ENCODE assay signal across 29 cellular contexts in the genomic region with DNA sequence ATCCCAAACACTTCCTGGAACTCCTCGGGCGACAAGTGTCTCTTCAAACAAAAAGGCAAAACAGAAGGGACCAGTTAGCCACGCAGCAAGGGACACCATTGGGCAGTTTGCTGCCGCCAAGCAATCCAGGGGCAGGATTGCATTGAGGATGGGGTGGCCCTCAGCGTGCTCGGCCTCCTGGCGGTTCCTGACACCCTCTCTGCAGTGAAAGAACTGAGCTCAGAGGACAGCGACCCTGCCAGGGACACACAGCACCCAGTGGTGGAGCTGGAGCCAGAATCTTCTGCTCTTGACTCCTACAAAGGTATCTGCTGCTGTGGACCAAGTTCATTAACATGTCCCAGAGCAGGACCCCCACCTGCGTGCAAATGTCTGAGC. TPM values are rescaled to one million over a fixed set of nuclear protein-coding genes. Genes with fewer than 3 reads are reported as not detected.
A peak's percentile ranks its signal among the peaks of the same experiment; 100 is the strongest.
DNase-seq lines count a peak whose midpoint lies in the region; ATAC-seq and TF ChIP-seq lines count a peak whose summit lies in the region.
"Had no signal": no experiment of that assay in that cellular context is flagged by ENCODE, and none has a peak within 500 bp of the region (broad histone marks: within the 10 kb centered on the region; RNA-seq: fewer than 3 reads in every experiment).

No MANE protein-coding gene starts in this region.

- DNase-seq in activated naive CD4-positive, alpha-beta T cell treated with anti-CD3 and anti-CD28 coated beads for 36 hours: no peak
- DNase-seq in activated naive CD4-positive, alpha-beta T cell treated with anti-CD3 and anti-CD28 coated beads, Interleukin-2, amount 50 U/mL, for 16 hours: no peak
- DNase-seq in T-helper 17 cell (no peak), mesenchymal stem cell (no peak), spleen (no peak)
- DNase-seq: ACHN; activated CD4-positive, alpha-beta T cell treated with anti-CD3 and anti-CD28 coated beads for 48 hours; BE2C; Caco-2; central memory CD4-positive, alpha-beta T cell; DMS79 treated with DMSO at 0.1 percent for 48 hours; gastrocnemius medialis; GF-D8; H9; KG1; mesendoderm; NCI-H1417; NCI-H446 treated with DMSO at 0.1 percent for 48 hours; stimulated activated CD4-positive, alpha-beta T cell treated with anti-CD3 and anti-CD28 coated beads, Interleukin-2, amount 100 ng/mL, for 24 hours; transverse colon had no signal

- peak overlapping the region; percentile 26 for H2BK15ac ChIP-seq in mesenchymal stem cell (ENCODE audit: low read depth, poor library complexity, severe bottlenecking)

- no peaks in the 10 kb centered on the region for H3K36me3 ChIP-seq in mesenchymal stem cell (ENCODE audit: control insufficient read depth in 1 of 2, insufficient read depth in 2 of 2, low read depth in 1 of 2, low read length in 2 of 2)
- H3K36me3 ChIP-seq in spleen: peaks cover 0 to 9% (median 0%) of the 10 kb centered on the region in 6 donors
- H3K36me3 ChIP-seq: BE2C, MG63, transverse colon had no signal

- H3K36me3 Mint-ChIP-seq in activated naive CD4-positive, alpha-beta T cell treated with anti-CD3 and anti-CD28 coated beads for 36 hours (ENCODE audit: low read depth): peaks cover 4% of the 10 kb centered on the region
- H3K36me3 Mint-ChIP-seq in T-helper 17 cell (ENCODE audit: low read depth): peaks cover 3% of the 10 kb centered on the region

- no peak for TF ChIP-seq POLR2A in spleen (IDR thresholded peaks at IDR 0.05)

- no peak overlapping the region for H2AFZ ChIP-seq in mesenchymal stem cell (ENCODE audit: low read depth, low read length)
- H2AFZ ChIP-seq: hepatocyte had no signal

- H3K9ac ChIP-seq in mesenchymal stem cell (ENCODE audit: low read length): no peak overlapping the region

- H3K27me3 ChIP-seq in mesenchymal stem cell (ENCODE audit: control insufficient read depth in 1 of 2, insufficient read depth in 1 of 2, low read length in 2 of 2) (no peaks in the 10 kb centered on the region), spleen (replicated peaks in 1 of 7) (no peaks in the 10 kb centered on the region)
- H3K27me3 ChIP-seq: BE2C, gastrocnemius medialis, hepatocyte, MG63, transverse colon had no signal

- no peak overlapping the region for H2AK5ac ChIP-seq in mesenchymal stem cell (ENCODE audit: low read length, severe bottlenecking)

- H3K79me1 ChIP-seq in mesenchymal stem cell (replicated peaks; ENCODE audit: low read length, poor library complexity, severe bottlenecking): peaks cover 5% of the 10 kb centered on the region

- H3K23ac ChIP-seq in mesenchymal stem cell (ENCODE audit: low read length in 2 of 2): no peak overlapping the region

- H3K4me3 ChIP-seq in mesenchymal stem cell (ENCODE audit: insufficient read depth in 1 of 2, low read depth in 1 of 2, low read length in 2 of 2): no peak overlapping the region
- no peak overlapping the region for H3K4me3 ChIP-seq in spleen
- H3K4me3 ChIP-seq: gastrocnemius medialis, hepatocyte, MG63, SK-N-MC, smooth muscle cell, transverse colon had no signal

- peak overlapping the region in 1 of 2 experiments; percentile 77 for H3K18ac ChIP-seq in mesenchymal stem cell (ENCODE audit: low read depth in 1 of 2, low read length in 2 of 2)

- peaks cover 58% of the 10 kb centered on the region for H3K4me1 Mint-ChIP-seq in activated naive CD4-positive, alpha-beta T cell treated with anti-CD3 and anti-CD28 coated beads for 36 hours (ENCODE audit: low read depth)
- peaks cover 44% of the 10 kb centered on the region for H3K4me1 Mint-ChIP-seq in T-helper 17 cell

- no peak overlapping the region for H2BK120ac ChIP-seq in mesenchymal stem cell (ENCODE audit: low read depth, low read length)

- CTCF ChIA-PET in activated naive CD4-positive, alpha-beta T cell treated with anti-CD3 and anti-CD28 coated beads for 36 hours (lab: Charles Lee): interaction anchor here (0.7 to 1.1 kb wide), 3 partner anchors 123 to 165 kb away, joined by 3 to 5 read pairs (median 3); no protein-coding TSS in a partner anchor

- H3K4ac ChIP-seq in mesenchymal stem cell (ENCODE audit: low read depth in 1 of 2, low read length in 2 of 2): peak overlapping the region; percentile 13 to 40

- H3K9me3 ChIP-seq in T-helper 17 cell (ENCODE audit: control insufficient read depth, low read length, poor library complexity, severe bottlenecking): no peaks in the 10 kb centered on the region
- no peaks in the 10 kb centered on the region for H3K9me3 ChIP-seq in mesenchymal stem cell (ENCODE audit: control insufficient read depth, low read length)
- no peaks in the 10 kb centered on the region for H3K9me3 ChIP-seq in spleen
- H3K9me3 ChIP-seq: BE2C, Caco-2, gastrocnemius medialis, MG63, transverse colon had no signal

- H3K27ac ChIP-seq in mesenchymal stem cell (ENCODE audit: low read length, poor library complexity, severe bottlenecking) (no peak overlapping the region), spleen (peak overlapping the region in 6 of 8 donors; percentile 2 to 90 (median 82))
- H3K27ac ChIP-seq: SK-N-MC had no signal

- intact Hi-C loops in activated naive CD4-positive, alpha-beta T cell treated with anti-CD3 and anti-CD28 coated beads for 36 hours (cut with micrococcal nuclease): no loop called here
- intact Hi-C loops in spleen (cut with DNase I; ENCODE audit: low total_unique reads): no loop called here

- H2BK12ac ChIP-seq in mesenchymal stem cell (ENCODE audit: low read length in 2 of 2): peak overlapping the region; percentile 17 to 21

- no peaks in the 10 kb centered on the region for H3K9me3 Mint-ChIP-seq in activated naive CD4-positive, alpha-beta T cell treated with anti-CD3 and anti-CD28 coated beads for 36 hours
- H3K9me3 Mint-ChIP-seq: activated T-helper 17 cell treated with anti-CD3 and anti-CD28 coated beads, Interleukin-2, amount 50 U/mL, for 72 hours; dendritic cell treated with granulocyte-macrophage colony-stimulating factor and Interleukin-4, amounts not matched to agents 40 ng/mL and 50 ng/mL, for 4 days; H9 had no signal

- 83% methylated on average over 9 of the region's 9 CpGs for WGBS in mesenchymal stem cell
- 71 to 84% (median 78%) methylated on average over 7 to 9 of the region's 9 CpGs for WGBS in spleen, 5 donors

- peaks cover 45% of the 10 kb centered on the region for H3K4me1 ChIP-seq in mesenchymal stem cell (ENCODE audit: control insufficient read depth, insufficient read depth, low read depth, low read length)
- peaks cover 42 to 77% (median 63%) of the 10 kb centered on the region in 6 donors for H3K4me1 ChIP-seq in spleen

- ATAC-seq in T-helper 17 cell: no peak
- ATAC-seq in GM21526 (IDR thresholded peaks at IDR 0.05; ENCODE audit: low FRiP score, unreplicated experiment): no peak
- ATAC-seq in HG02759 (IDR thresholded peaks at IDR 0.05; ENCODE audit: unreplicated experiment): no peak
- ATAC-seq in HG02840 (IDR thresholded peaks at IDR 0.05; ENCODE audit: low FRiP score, unreplicated experiment): no peak
- ATAC-seq: activated T-helper 17 cell treated with anti-CD3 and anti-CD28 coated beads, Interleukin-2, amount 50 U/mL, for 72 hours had no signal

- peak overlapping the region; percentile 30 for H3K27ac Mint-ChIP-seq in activated naive CD4-positive, alpha-beta T cell treated with anti-CD3 and anti-CD28 coated beads for 36 hours
- H3K27ac Mint-ChIP-seq in T-helper 17 cell: peak overlapping the region; percentile 56
- H3K27ac Mint-ChIP-seq: activated T-helper 17 cell treated with anti-CD3 and anti-CD28 coated beads, Interleukin-2, amount 50 U/mL, for 72 hours; dendritic cell treated with granulocyte-macrophage colony-stimulating factor and Interleukin-4, amounts not matched to agents 40 ng/mL and 50 ng/mL, for 4 days had no signal

- H4K8ac ChIP-seq in mesenchymal stem cell (ENCODE audit: low read length): no peak overlapping the region

- H2BK5ac ChIP-seq in mesenchymal stem cell (ENCODE audit: low read depth, low read length, poor library complexity, severe bottlenecking): no peak overlapping the region

- no peaks in the 10 kb centered on the region for H3K27me3 Mint-ChIP-seq in activated naive CD4-positive, alpha-beta T cell treated with anti-CD3 and anti-CD28 coated beads for 36 hours (ENCODE audit: low read depth)
- H3K27me3 Mint-ChIP-seq in T-helper 17 cell: no peaks in the 10 kb centered on the region
- H3K27me3 Mint-ChIP-seq: activated T-helper 17 cell treated with anti-CD3 and anti-CD28 coated beads, Interleukin-2, amount 50 U/mL, for 72 hours had no signal

- H3K4me2 ChIP-seq in mesenchymal stem cell (ENCODE audit: low read length, poor library complexity, severe bottlenecking): no peak overlapping the region
- H3K4me2 ChIP-seq: hepatocyte, smooth muscle cell had no signal

- no peak overlapping the region for H3K4me3 Mint-ChIP-seq in activated naive CD4-positive, alpha-beta T cell treated with anti-CD3 and anti-CD28 coated beads for 36 hours
- H3K4me3 Mint-ChIP-seq in T-helper 17 cell: no peak overlapping the region
- H3K4me3 Mint-ChIP-seq: activated T-helper 17 cell treated with anti-CD3 and anti-CD28 coated beads, Interleukin-2, amount 50 U/mL, for 72 hours; dendritic cell treated with granulocyte-macrophage colony-stimulating factor and Interleukin-4, amounts not matched to agents 40 ng/mL and 50 ng/mL, for 4 days; H9 had no signal

- peak overlapping the region in 1 of 2 experiments; percentile 2 for H3K14ac ChIP-seq in mesenchymal stem cell (ENCODE audit: low read length in 2 of 2)

- no peak for TF ChIP-seq CTCF in spleen (IDR thresholded peaks at IDR 0.05 in 8 of 11, conservative IDR thresholded peaks at IDR 0.05 in 3 of 11)

- H4K91ac ChIP-seq in mesenchymal stem cell (ENCODE audit: low read length): no peak overlapping the region

RNA-seq across cellular contexts. Expression of a gene that starts 27.4 kb away (rescaled TPM):
- total RNA-seq in activated naive CD4-positive, alpha-beta T cell treated with anti-CD3 and anti-CD28 coated beads for 36 hours: 10 to 100 TPM; 26.7 to 28.8 TPM
- 10 to 100 TPM; 17.6 to 26.7 TPM for total RNA-seq in T-helper 17 cell
- 19.0 TPM for polyA plus RNA-seq in mesenchymal stem cell (2013, experiment 1 of 2)
- 19.1 TPM for polyA plus RNA-seq in mesenchymal stem cell (2013, experiment 2 of 2)
- total RNA-seq in spleen: 10 to 100 TPM in 6 of 7 donors, 1 to 10 TPM in 1; 9.0 to 29.2 (median 14.5) TPM
- 1 to 10 TPM; 1.6 to 2.4 (median 1.7) TPM for polyA plus RNA-seq in spleen
